Comparison of ENCODE assay signal across 8 cellular contexts in genomic region chr5:141369994-141370848, GRCh38. TPM values are rescaled to one million over a fixed set of nuclear protein-coding genes. Genes with fewer than 3 reads are reported as not detected.
A peak's percentile ranks its signal among the peaks of the same experiment; 100 is the strongest.
DNase-seq lines count a peak whose midpoint lies in the region; ATAC-seq, FAIRE-seq and TF ChIP-seq lines count a peak whose summit lies in the region.

Gene PCDHGB3 (plus strand): TSS chr5:141370242. CDS start chr5:141370395, 153 bp downstream.

- peaks cover 2 to 76% (median 53%) of the 10 kb centered on the region in 8 donors for H3K9me3 Mint-ChIP-seq in CD4-positive, alpha-beta memory T cell
- peaks cover 27% of the 10 kb centered on the region for H3K9me3 Mint-ChIP-seq in astrocyte (ENCODE audit: unreplicated experiment)

- H3K27me3 Mint-ChIP-seq in CD4-positive, alpha-beta memory T cell: peaks cover 43 to 46% of the 10 kb centered on the region in 2 donors
- H3K27me3 Mint-ChIP-seq in astrocyte (ENCODE audit: low read depth, unreplicated experiment): no peaks in the 10 kb centered on the region

- CTCF ChIA-PET in CD4-positive, alpha-beta memory T cell (lab: Charles Lee; ENCODE audit: partially characterized antibody): interaction anchor here (1.1 to 2.5 kb wide), 9 partner anchors 10 to 197 kb away, joined by 3 to 17 read pairs (median 7); partner anchors contain the start of gene PCDHGB4
- CTCF ChIA-PET in IMR-90 (lab: Yijun Ruan, JAX): interaction anchor here (0.6 to 1.4 kb wide), 5 partner anchors 147 to 194 kb away, joined by 3 to 7 read pairs (median 4); partner anchors contain the start of gene PCDHB14

- H4K5ac ChIP-seq in IMR-90 (ENCODE audit: low read depth, low read length): peak within 1 kb of the TSS; percentile 37; the same call in 1 of the 2 replicates

- TF ChIP-seq POLR2A in IMR-90 (IDR thresholded peaks at IDR 0.05; ENCODE audit: low read depth, low read length): no peak

- peak within 1 kb of the TSS; percentile 59 for H2BK5ac ChIP-seq in IMR-90 (ENCODE audit: low read depth, low read length, poor library complexity, severe bottlenecking)

- ATAC-seq in GM21360 (IDR thresholded peaks at IDR 0.05; ENCODE audit: unreplicated experiment): peak; percentile 99
- ATAC-seq in IMR-90 (ENCODE audit: low read depth): peak; percentile 90

- TF ChIP-seq CTCF in IMR-90 (conservative IDR thresholded peaks at IDR 0.05; ENCODE audit: low read depth, low read length) (peak; percentile 65), astrocyte (IDR thresholded peaks at IDR 0.05; ENCODE audit: insufficient read depth, low read depth, low read length) (peak; percentile 38)

- H3K56ac ChIP-seq in IMR-90 (ENCODE audit: extremely low read depth, insufficient read depth, low read length): no peak within 1 kb of the TSS

- H2AFZ ChIP-seq in IMR-90 (replicated peaks; ENCODE audit: low read length, poor library complexity) (peak within 1 kb of the TSS; percentile 79), astrocyte (ENCODE audit: low read depth, low read length) (peak within 1 kb of the TSS; percentile 63)

- H3K4me2 ChIP-seq in IMR-90 (ENCODE audit: low read depth, low read length) (peak within 1 kb of the TSS; percentile 81), astrocyte (ENCODE audit: low read length) (peak within 1 kb of the TSS; percentile 81)

- H3K9ac ChIP-seq in IMR-90 (ENCODE audit: low read depth, low read length) (peak within 1 kb of the TSS; percentile 63), astrocyte (ENCODE audit: low read length) (peak within 1 kb of the TSS; percentile 62)

- H3K18ac ChIP-seq in IMR-90 (ENCODE audit: low read depth, low read length): 0 out of 2 replicates have a peak within 1 kb of the TSS, but pooled peaks have one; percentile 51

- H3K14ac ChIP-seq in IMR-90 (replicated peaks; ENCODE audit: low read depth, low read length): no peak within 1 kb of the TSS; the same call in 1 of the 2 replicates

- no peak within 1 kb of the TSS for H2BK120ac ChIP-seq in IMR-90 (ENCODE audit: low read depth, low read length)

- no peak within 1 kb of the TSS for H4K91ac ChIP-seq in IMR-90 (ENCODE audit: insufficient read depth, low read depth, low read length)

- in situ Hi-C loops in IMR-90 (cut with MboI; ENCODE audit: low sequenced_read_pairs): no loop called here

- 33% methylated on average over 7 of the region's 32 CpGs; no CpG with 5 or more reads in 1 of the 2 experiments for WGBS in IMR-90 (ENCODE audit: extremely low coverage in 2 of 2, insufficient read length in 1 of 2), 2 experiments

- no peaks in the 10 kb centered on the region for H3K9me1 ChIP-seq in IMR-90 (ENCODE audit: insufficient read depth, low read length)

- peak within 1 kb of the TSS in 1 of 7 donors; percentile 68 for H3K27ac Mint-ChIP-seq in CD4-positive, alpha-beta memory T cell
- no peak within 1 kb of the TSS for H3K27ac Mint-ChIP-seq in astrocyte (ENCODE audit: unreplicated experiment)

- H3K4ac ChIP-seq in IMR-90 (ENCODE audit: low read depth, low read length): no peak within 1 kb of the TSS

- H3K9me3 ChIP-seq in CD4-positive, alpha-beta memory T cell (ENCODE audit: control insufficient read depth in 1 of 2, low read length in 2 of 2): no peaks in the 10 kb centered on the region
- H3K9me3 ChIP-seq in IMR-90 (ENCODE audit: control insufficient read depth, insufficient read depth, low read length) (peaks cover 57% of the 10 kb centered on the region), astrocyte (ENCODE audit: insufficient read depth, low read depth, low read length) (peaks cover 56% of the 10 kb centered on the region)

- peaks cover 6% of the 10 kb centered on the region for H3K4me1 ChIP-seq in CD4-positive, alpha-beta memory T cell (ENCODE audit: insufficient read depth, low read length)
- H3K4me1 ChIP-seq in IMR-90 (ENCODE audit: control insufficient read depth, insufficient read depth, low read length) (peaks cover 2% of the 10 kb centered on the region; the same call in 1 of the 2 replicates), astrocyte (ENCODE audit: insufficient read depth, low read length) (no peaks in the 10 kb centered on the region)

- H4K20me1 ChIP-seq in IMR-90 (ENCODE audit: insufficient read depth, low read length) (no peaks in the 10 kb centered on the region), astrocyte (ENCODE audit: insufficient read depth, low read length) (no peaks in the 10 kb centered on the region)

- POLR2A ChIA-PET in CD4-positive, alpha-beta memory T cell (lab: Charles Lee; ENCODE audit: partially characterized antibody): interaction anchor here (0.7 to 0.9 kb wide), 2 partner anchors 50 to 194 kb away, joined by 3 to 4 read pairs; partner anchors contain the start of gene TAF7
- POLR2A ChIA-PET in IMR-90 (lab: Charles Lee; ENCODE audit: unreplicated experiment): no interaction called here

- DNase-seq in CD4-positive, alpha-beta memory T cell: peak in 4 of 5 donors; percentile 30 to 49 (median 37)
- peak; percentile 74 for DNase-seq in IMR-90
- DNase-seq in astrocyte (ENCODE audit: low read depth): peak; percentile 39
- peak; percentile 28 for DNase-seq in left kidney (ENCODE audit: low read depth, low spot score)
- DNase-seq in RCC 7860 (ENCODE audit: low spot score): no peak
- DNase-seq in NCI-H748 (lab: John Stamatoyannopoulos, UW; ENCODE audit: unreplicated experiment): no peak
- DNase-seq in DMS114 treated with DMSO at 0.1 percent for 48 hours (lab: John Stamatoyannopoulos, UW; ENCODE audit: unreplicated experiment): no peak

- no peak within 1 kb of the TSS for H2AK9ac ChIP-seq in IMR-90 (replicated peaks; ENCODE audit: low read depth, low read length, poor library complexity)

- no peak within 1 kb of the TSS for H3K27ac ChIP-seq in CD4-positive, alpha-beta memory T cell (ENCODE audit: low read depth, low read length)
- peak within 1 kb of the TSS; percentile 52; the same call in 1 of the 2 replicates for H3K27ac ChIP-seq in IMR-90 (ENCODE audit: insufficient read depth, low read length)
- H3K27ac ChIP-seq in astrocyte (ENCODE audit: low read depth, low read length): no peak within 1 kb of the TSS

- no peak within 1 kb of the TSS for H2AK5ac ChIP-seq in IMR-90 (ENCODE audit: low read depth, low read length)

- no peak within 1 kb of the TSS for H2BK20ac ChIP-seq in IMR-90 (ENCODE audit: low read depth, low read length)

- no peak within 1 kb of the TSS for H2BK15ac ChIP-seq in IMR-90 (ENCODE audit: low read depth, low read length)

- peak within 1 kb of the TSS; percentile 69 to 89 (median 83) for H3K4me3 Mint-ChIP-seq in CD4-positive, alpha-beta memory T cell
- H3K4me3 Mint-ChIP-seq in astrocyte (ENCODE audit: unreplicated experiment): no peak within 1 kb of the TSS

- no peaks in the 10 kb centered on the region for H3K79me2 ChIP-seq in astrocyte (ENCODE audit: insufficient read depth, low read length)

- TF ChIP-seq RAD21 in IMR-90 (IDR thresholded peaks at IDR 0.05; ENCODE audit: low read length): peak; percentile 72

- intact Hi-C loops in CD4-positive, alpha-beta memory T cell (cut with micrococcal nuclease): loop anchor here (1.0 kb wide), 2 partner anchors 142 to 194 kb away; no protein-coding TSS in a partner anchor
- intact Hi-C loops in IMR-90 (cut with micrococcal nuclease): loop anchor here (1.0 kb wide), 1 partner anchor 191 kb away; no protein-coding TSS in a partner anchor

- no peak within 1 kb of the TSS for H3K23ac ChIP-seq in IMR-90 (ENCODE audit: low read depth, low read length)

- dilution Hi-C loops in IMR-90 (cut with HindIII; ENCODE audit: low sequenced_read_pairs, unreplicated experiment): no loop called here

- peak within 1 kb of the TSS in 1 of 2 donors; percentile 15 for H3K4me3 ChIP-seq in CD4-positive, alpha-beta memory T cell (ENCODE audit: low read length in 2 of 2)
- H3K4me3 ChIP-seq in IMR-90 (ENCODE audit: insufficient read depth, low read depth, low read length) (peak within 1 kb of the TSS; percentile 49; the same call in 1 of the 2 replicates), astrocyte (ENCODE audit: insufficient read depth, low read depth, low read length) (peak within 1 kb of the TSS; percentile 51)

- H3K36me3 ChIP-seq in CD4-positive, alpha-beta memory T cell (ENCODE audit: insufficient read depth, low read length): no peaks in the 10 kb centered on the region
- H3K36me3 ChIP-seq in IMR-90 (ENCODE audit: control insufficient read depth, insufficient read depth, low read length): peaks cover 28% of the 10 kb centered on the region
- no peaks in the 10 kb centered on the region for H3K36me3 ChIP-seq in astrocyte (ENCODE audit: insufficient read depth, low read length)

- peaks cover 7 to 8% of the 10 kb centered on the region in 2 donors for H3K36me3 Mint-ChIP-seq in CD4-positive, alpha-beta memory T cell
- peaks cover 5% of the 10 kb centered on the region for H3K36me3 Mint-ChIP-seq in astrocyte (ENCODE audit: low read depth, unreplicated experiment)

- FAIRE-seq in astrocyte (lab: Jason Lieb, UNC): peak; percentile 13
- FAIRE-seq in RCC 7860 (lab: Jason Lieb, UNC): no peak

- H4K8ac ChIP-seq in IMR-90 (ENCODE audit: low read depth in 2 of 2, low read length in 2 of 2): peak within 1 kb of the TSS in 1 of 2 experiments; percentile 40; a peak in 2 of 4 replicates

- no TSS peak for BruUV-seq in IMR-90 (replicated peaks; lab: Mats Ljungman, UMichigan)

- H3K79me1 ChIP-seq in IMR-90 (ENCODE audit: low read depth in 1 of 2, low read length in 2 of 2): peaks cover 0 to 2% of the 10 kb centered on the region in 2 experiments; a peak in 1 of 4 replicates

- peaks cover 20% of the 10 kb centered on the region for H3K27me3 ChIP-seq in CD4-positive, alpha-beta memory T cell (ENCODE audit: insufficient read depth, low read length)
- H3K27me3 ChIP-seq in IMR-90 (ENCODE audit: control insufficient read depth, insufficient read depth, low read length): no peaks in the 10 kb centered on the region; the same call in 1 of the 2 replicates
- peaks cover 2% of the 10 kb centered on the region for H3K27me3 ChIP-seq in astrocyte (ENCODE audit: insufficient read depth, low read length)

- peaks cover 4 to 11% (median 8%) of the 10 kb centered on the region in 4 donors for H3K4me1 Mint-ChIP-seq in CD4-positive, alpha-beta memory T cell
- no peaks in the 10 kb centered on the region for H3K4me1 Mint-ChIP-seq in astrocyte (ENCODE audit: low read depth, unreplicated experiment)

TF ChIP-seq in IMR-90, 13 proteins besides CTCF, POLR2A, EP300 and RAD21 (continues in another document):
- TF ChIP-seq BHLHE40 (IDR thresholded peaks at IDR 0.05; ENCODE audit: low read depth, low read length) (0 out of 2 replicates have a peak, but pooled peaks have one; percentile 0), CHD1 (IDR thresholded peaks at IDR 0.05; ENCODE audit: low read depth, low read length) (no peak), SMC3 (IDR thresholded peaks at IDR 0.05; ENCODE audit: low read depth, low read length) (peak; percentile 41)

RNA-seq across cellular contexts. Expression of gene PCDHGB3, which starts in this region (rescaled TPM):
- total RNA-seq in CD4-positive, alpha-beta memory T cell: under 1 TPM; 0.50 to 0.76 TPM
- polyA plus RNA-seq in CD4-positive, alpha-beta memory T cell: not detected
- 5.9 and 6.7 TPM in 2 replicates for total RNA-seq in IMR-90 (2012; rRNA removed)
- polyA plus RNA-seq in IMR-90 (2012; rRNA removed): 3.3 and 3.4 TPM in 2 replicates
- polyA plus RNA-seq in IMR-90 (2012; cell fraction: cytosol; rRNA removed): 1.1 and 2.5 TPM in 2 replicates
- 7.1 and 10.2 TPM in 2 replicates for polyA plus RNA-seq in IMR-90 (2012; cell fraction: nucleus; rRNA removed; ENCODE audit: low replicate concordance)
- 0.10 and 0.14 TPM in 2 replicates for total RNA-seq in astrocyte

Comparison
In these comparisons a context has a peak if more than half of its experiments do, and no peak if none do; other contexts are left out.
1. Peak in DNase-seq in CD4-positive, alpha-beta memory T cell; RNA of the gene not detected or under 1 TPM.
2. Peak in DNase-seq, H3K4me3 ChIP-seq, H3K9ac ChIP-seq and H3K4me2 ChIP-seq in astrocyte; RNA of the gene not detected or under 1 TPM.
3. DNase-seq: peak in IMR-90 (single experiment) and left kidney (single experiment); none in RCC 7860 (single experiment), NCI-H748 (single experiment) and DMS114 treated with DMSO at 0.1 percent for 48 hours (single experiment).